24 cellular contexts compared by ENCODE assay signal in genomic region chr16:80601182-80601581, GRCh38.
"Had no signal": no experiment of that assay in that cellular context is flagged by ENCODE, and none has a peak within 500 bp of the region (broad histone marks: within the 10 kb centered on the region; RNA-seq: fewer than 3 reads in every experiment).

No MANE protein-coding gene starts in this region.

- H3K9me3 ChIP-seq: esophagus squamous epithelium, gastrocnemius medialis, heart right ventricle, left lung, lower lobe of right lung, mucosa of descending colon had no signal

- H3K27ac ChIP-seq: epithelial cell of prostate, esophagus squamous epithelium, gastrocnemius medialis, heart right ventricle, left lung, lower lobe of right lung had no signal

- H3K36me3 Mint-ChIP-seq: mesothelial cell of epicardium had no signal

- H3K4me3 ChIP-seq: esophagus squamous epithelium, gastrocnemius medialis, heart right ventricle, left lung, lower lobe of right lung, mucosa of descending colon had no signal

- ATAC-seq: effector memory CD8-positive, alpha-beta T cell; esophagus mucosa; gastrocnemius medialis; heart right ventricle; left cardiac atrium; left lung; left ventricle myocardium superior; lower lobe of right lung; mucosa of descending colon had no signal

- H3K4me1 ChIP-seq: esophagus squamous epithelium, gastrocnemius medialis, heart right ventricle, left lung, lower lobe of right lung had no signal

- H3K4me1 Mint-ChIP-seq: mesothelial cell of epicardium had no signal

- DNase-seq: cortex of kidney; effector CD8-positive, alpha-beta T cell; effector memory CD8-positive, alpha-beta T cell; endodermal cell; erythroblast; esophagus squamous epithelium; foreskin fibroblast; foreskin melanocyte; gastrocnemius medialis; glutamatergic neuron; head of caudate nucleus; heart right ventricle; hippocampal formation; left cardiac atrium; left lung; left ventricle myocardium superior; lower lobe of right lung; mesenchymal stem cell; mucosa of descending colon; naive B cell had no signal

- H3K27me3 Mint-ChIP-seq: dendritic cell treated with granulocyte-macrophage colony-stimulating factor and Interleukin-4, amounts not matched to agents 40 ng/mL and 50 ng/mL, for 4 days; effector memory CD8-positive, alpha-beta T cell had no signal

- H3K27ac Mint-ChIP-seq: dendritic cell treated with granulocyte-macrophage colony-stimulating factor and Interleukin-4, amounts not matched to agents 40 ng/mL and 50 ng/mL, for 4 days; effector memory CD8-positive, alpha-beta T cell; endodermal cell; mesothelial cell of epicardium had no signal

- H3K36me3 ChIP-seq: gastrocnemius medialis had no signal

- H3K27me3 ChIP-seq: esophagus squamous epithelium, gastrocnemius medialis, heart right ventricle, left lung had no signal

- H3K4me3 Mint-ChIP-seq: dendritic cell treated with granulocyte-macrophage colony-stimulating factor and Interleukin-4, amounts not matched to agents 40 ng/mL and 50 ng/mL, for 4 days; effector memory CD8-positive, alpha-beta T cell; endodermal cell; mesothelial cell of epicardium; naive B cell had no signal
